Comparison of ENCODE assay signal across 8 cellular contexts in the genomic region with DNA sequence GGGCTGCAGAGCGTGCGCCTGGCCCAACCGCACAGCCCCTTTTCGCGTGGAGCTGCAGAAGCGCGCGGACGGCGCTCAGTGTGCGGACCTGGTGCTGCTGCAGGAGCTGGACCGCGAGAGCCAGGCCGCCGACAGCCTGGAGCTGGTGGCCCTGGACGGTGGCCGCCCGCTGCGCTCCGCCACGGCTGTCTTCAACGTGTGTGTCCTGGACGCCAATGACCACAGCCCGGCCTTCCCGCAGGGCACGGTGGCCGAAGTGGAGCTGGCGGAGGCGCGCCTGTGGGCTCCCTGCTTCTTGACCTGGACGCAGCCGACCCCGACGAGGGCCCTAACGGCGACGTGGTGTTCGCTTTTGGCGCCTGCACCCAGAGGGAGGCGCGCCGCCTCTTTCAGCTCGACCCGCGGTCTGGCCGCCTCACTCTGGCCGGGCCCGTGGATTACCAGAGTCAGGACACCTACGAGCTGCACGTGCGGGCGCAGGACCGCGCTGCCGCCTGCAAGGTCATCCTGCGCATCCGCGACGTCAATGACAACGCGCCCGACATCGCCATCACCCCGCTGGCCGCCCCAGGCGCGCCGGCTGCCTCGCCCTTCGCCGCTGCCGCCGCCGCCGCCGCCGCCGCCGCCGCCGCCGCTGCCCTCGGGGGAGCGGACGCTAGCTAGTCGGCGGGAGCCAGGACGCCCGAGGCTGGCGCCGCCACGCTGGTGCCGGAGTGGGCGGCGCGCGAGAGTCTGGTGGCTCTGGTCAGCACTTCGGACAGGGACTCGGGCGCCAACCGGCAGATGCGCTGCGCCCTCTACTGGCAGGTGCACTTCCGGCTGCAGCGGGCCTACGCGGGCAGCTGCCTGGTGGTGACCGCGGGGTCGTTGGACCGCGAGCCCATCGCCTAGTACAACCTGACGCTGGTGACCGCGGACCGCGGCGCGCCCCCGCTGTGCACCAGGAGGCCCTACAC.
DNase-seq lines count a peak whose midpoint lies in the region; ATAC-seq lines count a peak whose summit lies in the region.

No MANE protein-coding gene starts in this region.

- no peaks in the 10 kb centered on the region for H3K27me3 ChIP-seq in HAP-1 (ENCODE audit: low read depth)

- in situ Hi-C loops in G401 (cut with HindIII; ENCODE audit: low sequenced_read_pairs) (no loop called here), HAP-1 (cut with MboI; ENCODE audit: low sequenced_read_pairs) (no loop called here)

- no peaks in the 10 kb centered on the region for H3K9me3 Mint-ChIP-seq in activated CD4-positive, alpha-beta T cell treated with anti-CD3 and anti-CD28 coated beads, Interleukin-2, amount 10 ng/mL, durations not matched to agents 24 days and 14 days
- no peaks in the 10 kb centered on the region for H3K9me3 Mint-ChIP-seq in stimulated activated naive CD8-positive, alpha-beta T cell treated with anti-CD3 and anti-CD28 coated beads, Interleukin-15, amount 100 ng/mL, for 72 hours

- intact Hi-C loops in activated CD4-positive, alpha-beta T cell treated with anti-CD3 and anti-CD28 coated beads, Interleukin-2, amount 10 ng/mL, durations not matched to agents 24 days and 14 days (cut with micrococcal nuclease), result no loop called here

- H3K27me3 Mint-ChIP-seq in activated CD4-positive, alpha-beta T cell treated with anti-CD3 and anti-CD28 coated beads, Interleukin-2, amount 10 ng/mL, durations not matched to agents 24 days and 14 days, result peaks cover 4% of the 10 kb centered on the region
- H3K27me3 Mint-ChIP-seq in stimulated activated naive CD8-positive, alpha-beta T cell treated with anti-CD3 and anti-CD28 coated beads, Interleukin-15, amount 100 ng/mL, for 72 hours, result peaks cover 36% of the 10 kb centered on the region

- H3K9me3 ChIP-seq in iPS-18c (ENCODE audit: control insufficient read depth, insufficient read depth, low read length) (peaks cover 2% of the 10 kb centered on the region), HAP-1 (no peaks in the 10 kb centered on the region)

- no peak overlapping the region for H3K4me3 Mint-ChIP-seq in activated CD4-positive, alpha-beta T cell treated with anti-CD3 and anti-CD28 coated beads, Interleukin-2, amount 10 ng/mL, durations not matched to agents 24 days and 14 days
- H3K4me3 Mint-ChIP-seq in stimulated activated naive CD8-positive, alpha-beta T cell treated with anti-CD3 and anti-CD28 coated beads, Interleukin-15, amount 100 ng/mL, for 72 hours, result no peak overlapping the region

- ATAC-seq in stimulated activated naive CD8-positive, alpha-beta T cell treated with anti-CD3 and anti-CD28 coated beads, Interleukin-15, amount 100 ng/mL, for 72 hours, result peak; percentile 23

- H3K36me3 Mint-ChIP-seq in activated CD4-positive, alpha-beta T cell treated with anti-CD3 and anti-CD28 coated beads, Interleukin-2, amount 10 ng/mL, durations not matched to agents 24 days and 14 days (ENCODE audit: low read depth), result no peaks in the 10 kb centered on the region

- H3K36me3 ChIP-seq in HAP-1 (replicated peaks), result no peaks in the 10 kb centered on the region

- DNase-seq in activated CD4-positive, alpha-beta T cell treated with anti-CD3 and anti-CD28 coated beads, Interleukin-2, amount 10 ng/mL, durations not matched to agents 24 days and 14 days, result peak; percentile 62
- no peak for DNase-seq in activated CD4-positive, alpha-beta T cell treated with anti-CD3 and anti-CD28 coated beads for 1 hour
- peak; percentile 78 for DNase-seq in astrocyte of the hippocampus (ENCODE audit: low read depth, low spot score)
- peak in 1 of 2 donors; percentile 16 for DNase-seq in stimulated activated naive CD8-positive, alpha-beta T cell treated with anti-CD3 and anti-CD28 coated beads, Interleukin-15, amount 100 ng/mL, for 72 hours
- no peak for DNase-seq in RPMI8226
- no peak for DNase-seq in G401 (ENCODE audit: low spot score)
- no peak for DNase-seq in HAP-1 (ENCODE audit: low spot score in 2 of 2)

- H3K4me1 ChIP-seq in HAP-1, result no peaks in the 10 kb centered on the region

- no peaks in the 10 kb centered on the region for H3K4me1 Mint-ChIP-seq in activated CD4-positive, alpha-beta T cell treated with anti-CD3 and anti-CD28 coated beads, Interleukin-2, amount 10 ng/mL, durations not matched to agents 24 days and 14 days
- H3K4me1 Mint-ChIP-seq in stimulated activated naive CD8-positive, alpha-beta T cell treated with anti-CD3 and anti-CD28 coated beads, Interleukin-15, amount 100 ng/mL, for 72 hours, result no peaks in the 10 kb centered on the region

- H3K27ac Mint-ChIP-seq in activated CD4-positive, alpha-beta T cell treated with anti-CD3 and anti-CD28 coated beads, Interleukin-2, amount 10 ng/mL, durations not matched to agents 24 days and 14 days, result no peak overlapping the region
- H3K27ac Mint-ChIP-seq in stimulated activated naive CD8-positive, alpha-beta T cell treated with anti-CD3 and anti-CD28 coated beads, Interleukin-15, amount 100 ng/mL, for 72 hours, result no peak overlapping the region

- H3K4me3 ChIP-seq in iPS-18c (ENCODE audit: insufficient read depth, low read depth, low read length) (peak overlapping the region; percentile 55), HAP-1 (no peak overlapping the region)

Comparison
In these comparisons a context has a peak if more than half of its experiments do, and no peak if none do; other contexts are left out.
1. DNase-seq: peak in activated CD4-positive, alpha-beta T cell treated with anti-CD3 and anti-CD28 coated beads, Interleukin-2, amount 10 ng/mL, durations not matched to agents 24 days and 14 days (single experiment) and astrocyte of the hippocampus (single experiment); none in activated CD4-positive, alpha-beta T cell treated with anti-CD3 and anti-CD28 coated beads for 1 hour (single experiment), RPMI8226 (single experiment), G401 (single experiment) and HAP-1 (0 of 2).